Comparison of ENCODE assay signal across 8 cellular contexts in genomic region chrX:135421537-135421931, GRCh38. TPM values are rescaled to one million over a fixed set of nuclear protein-coding genes. Genes with fewer than 3 reads are reported as not detected.
A peak's percentile ranks its signal among the peaks of the same experiment; 100 is the strongest.
DNase-seq lines count a peak whose midpoint lies in the region; ATAC-seq and TF ChIP-seq lines count a peak whose summit lies in the region.

No MANE protein-coding gene starts in this region.

- H3K36me3 ChIP-seq in lower lobe of right lung = no peaks in the 10 kb centered on the region

- no peaks in the 10 kb centered on the region for H3K4me1 ChIP-seq in lower lobe of right lung

- H3K27me3 Mint-ChIP-seq in dendritic cell treated with granulocyte-macrophage colony-stimulating factor and Interleukin-4, amounts not matched to agents 40 ng/mL and 50 ng/mL, for 4 days = peaks cover 48% of the 10 kb centered on the region

- POLR2A ChIA-PET in AG04449 (lab: Yijun Ruan, JAX) = no interaction called here

- H3K4me3 ChIP-seq in AG04449 (ENCODE audit: low read depth, low read length) (peak overlapping the region; percentile 40), lower lobe of right lung (peak overlapping the region; percentile 54)

- H3K27ac ChIP-seq in lower lobe of right lung = peak overlapping the region; percentile 24

- peaks cover 16% of the 10 kb centered on the region for H3K4me1 Mint-ChIP-seq in dendritic cell treated with granulocyte-macrophage colony-stimulating factor and Interleukin-4, amounts not matched to agents 40 ng/mL and 50 ng/mL, for 4 days (ENCODE audit: low read depth)

- no peaks in the 10 kb centered on the region for H3K9me3 Mint-ChIP-seq in dendritic cell treated with granulocyte-macrophage colony-stimulating factor and Interleukin-4, amounts not matched to agents 40 ng/mL and 50 ng/mL, for 4 days

- CTCF ChIA-PET in AG04449 (lab: Yijun Ruan, JAX) = no interaction called here

- TF ChIP-seq CTCF in AG04449 (IDR thresholded peaks at IDR 0.05; ENCODE audit: insufficient read depth, low read length, missing control alignments) (no peak), lower lobe of right lung (IDR thresholded peaks at IDR 0.05) (no peak)

- ATAC-seq in GM19023 (IDR thresholded peaks at IDR 0.05; ENCODE audit: unreplicated experiment) (peak; percentile 84), HG03175 (IDR thresholded peaks at IDR 0.05; ENCODE audit: unreplicated experiment) (peak; percentile 88), lower lobe of right lung (peak; percentile 94 to 98)

- intact Hi-C loops in dendritic cell treated with granulocyte-macrophage colony-stimulating factor and Interleukin-4, amounts not matched to agents 40 ng/mL and 50 ng/mL, for 4 days (cut with micrococcal nuclease) = loop anchor here (5.0 kb wide), 1 partner anchor 74 kb away; no protein-coding TSS in a partner anchor
- intact Hi-C loops in lower lobe of right lung (cut with DNase I) = no loop called here

- H3K4me3 Mint-ChIP-seq in dendritic cell treated with granulocyte-macrophage colony-stimulating factor and Interleukin-4, amounts not matched to agents 40 ng/mL and 50 ng/mL, for 4 days = peak overlapping the region; percentile 51

- DNase-seq in AG04449 (ENCODE audit: low read depth, low spot score) (no peak), NCI-H446 treated with DMSO at 0.1 percent for 48 hours (lab: John Stamatoyannopoulos, UW) (peak; percentile 17), lower lobe of right lung (peak; percentile 90)
- peak; percentile 81 for DNase-seq in activated CD4-positive, alpha-beta T cell treated with anti-CD3 and anti-CD28 coated beads, Interleukin-2, amount 50 U/mL, for 1 hour
- peak; percentile 85 to 87 for DNase-seq in stimulated activated CD4-positive, alpha-beta T cell treated with anti-CD3 and anti-CD28 coated beads, Interleukin-4, amount 100 ng/mL, for 4 hours

- H3K36me3 Mint-ChIP-seq in dendritic cell treated with granulocyte-macrophage colony-stimulating factor and Interleukin-4, amounts not matched to agents 40 ng/mL and 50 ng/mL, for 4 days (ENCODE audit: low read depth) = no peaks in the 10 kb centered on the region

- no peak overlapping the region for H3K27ac Mint-ChIP-seq in dendritic cell treated with granulocyte-macrophage colony-stimulating factor and Interleukin-4, amounts not matched to agents 40 ng/mL and 50 ng/mL, for 4 days

- no peaks in the 10 kb centered on the region for H3K27me3 ChIP-seq in lower lobe of right lung (ENCODE audit: low read depth)

- H3K9me3 ChIP-seq in lower lobe of right lung = no peaks in the 10 kb centered on the region

RNA-seq across cellular contexts. Expression of gene SMIM10L2A, which starts 0.2 kb away (rescaled TPM):
- total RNA-seq in lower lobe of right lung = 1.7 TPM
